In the genomic region with DNA sequence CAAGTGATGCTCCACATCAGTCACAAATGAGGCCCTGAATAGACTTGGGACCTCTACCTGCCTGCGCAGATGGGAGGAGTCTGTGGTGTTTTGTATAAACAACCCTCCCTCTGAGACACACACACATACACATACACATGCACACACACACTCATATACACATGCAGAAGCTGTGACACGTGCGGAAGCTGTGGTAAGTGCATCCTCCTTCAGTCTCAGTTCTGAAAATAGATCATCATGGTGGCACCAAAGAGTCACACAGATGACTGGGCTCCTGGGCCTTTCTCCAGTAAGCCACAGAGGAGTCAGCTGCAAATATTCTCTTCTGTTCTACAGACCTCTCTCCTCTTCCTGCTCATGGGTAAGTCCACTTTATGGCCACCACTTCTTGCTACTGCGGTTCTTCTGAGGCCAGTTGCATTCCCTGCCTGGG, we compare ENCODE assay signal across 1 cellular context.
TF ChIP-seq lines count a peak whose summit lies in the region.

LY9 (plus strand) TSS at position 224 of the 433 bp plus-strand sequence; CDS start at position 238, 14 bp downstream.

TF ChIP-seq in WTC11, 78 proteins besides CTCF, POLR2A, EP300 and RAD21 (continued from another document):
- TF ChIP-seq, protein P1, sequence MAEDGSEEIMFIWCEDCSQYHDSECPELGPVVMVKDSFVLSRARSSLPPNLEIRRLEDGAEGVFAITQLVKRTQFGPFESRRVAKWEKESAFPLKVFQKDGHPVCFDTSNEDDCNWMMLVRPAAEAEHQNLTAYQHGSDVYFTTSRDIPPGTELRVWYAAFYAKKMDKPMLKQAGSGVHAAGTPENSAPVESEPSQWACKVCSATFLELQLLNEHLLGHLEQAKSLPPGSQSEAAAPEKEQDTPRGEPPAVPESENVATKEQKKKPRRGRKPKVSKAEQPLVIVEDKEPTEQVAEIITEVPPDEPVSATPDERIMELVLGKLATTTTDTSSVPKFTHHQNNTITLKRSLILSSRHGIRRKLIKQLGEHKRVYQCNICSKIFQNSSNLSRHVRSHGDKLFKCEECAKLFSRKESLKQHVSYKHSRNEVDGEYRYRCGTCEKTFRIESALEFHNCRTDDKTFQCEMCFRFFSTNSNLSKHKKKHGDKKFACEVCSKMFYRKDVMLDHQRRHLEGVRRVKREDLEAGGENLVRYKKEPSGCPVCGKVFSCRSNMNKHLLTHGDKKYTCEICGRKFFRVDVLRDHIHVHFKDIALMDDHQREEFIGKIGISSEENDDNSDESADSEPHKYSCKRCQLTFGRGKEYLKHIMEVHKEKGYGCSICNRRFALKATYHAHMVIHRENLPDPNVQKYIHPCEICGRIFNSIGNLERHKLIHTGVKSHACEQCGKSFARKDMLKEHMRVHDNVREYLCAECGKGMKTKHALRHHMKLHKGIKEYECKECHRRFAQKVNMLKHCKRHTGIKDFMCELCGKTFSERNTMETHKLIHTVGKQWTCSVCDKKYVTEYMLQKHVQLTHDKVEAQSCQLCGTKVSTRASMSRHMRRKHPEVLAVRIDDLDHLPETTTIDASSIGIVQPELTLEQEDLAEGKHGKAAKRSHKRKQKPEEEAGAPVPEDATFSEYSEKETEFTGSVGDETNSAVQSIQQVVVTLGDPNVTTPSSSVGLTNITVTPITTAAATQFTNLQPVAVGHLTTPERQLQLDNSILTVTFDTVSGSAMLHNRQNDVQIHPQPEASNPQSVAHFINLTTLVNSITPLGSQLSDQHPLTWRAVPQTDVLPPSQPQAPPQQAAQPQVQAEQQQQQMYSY (CRISPR knock-in tag; IDR thresholded peaks at IDR 0.05) = no peak
- TF ChIP-seq NFE2L1 (CRISPR knock-in tag; IDR thresholded peaks at IDR 0.05) (no peak), ZSCAN18 (CRISPR knock-in tag; IDR thresholded peaks at IDR 0.05) (no peak), NFYB (CRISPR knock-in tag; conservative IDR thresholded peaks at IDR 0.05; ENCODE audit: low read depth) (no peak)
- TF ChIP-seq, protein P2, sequence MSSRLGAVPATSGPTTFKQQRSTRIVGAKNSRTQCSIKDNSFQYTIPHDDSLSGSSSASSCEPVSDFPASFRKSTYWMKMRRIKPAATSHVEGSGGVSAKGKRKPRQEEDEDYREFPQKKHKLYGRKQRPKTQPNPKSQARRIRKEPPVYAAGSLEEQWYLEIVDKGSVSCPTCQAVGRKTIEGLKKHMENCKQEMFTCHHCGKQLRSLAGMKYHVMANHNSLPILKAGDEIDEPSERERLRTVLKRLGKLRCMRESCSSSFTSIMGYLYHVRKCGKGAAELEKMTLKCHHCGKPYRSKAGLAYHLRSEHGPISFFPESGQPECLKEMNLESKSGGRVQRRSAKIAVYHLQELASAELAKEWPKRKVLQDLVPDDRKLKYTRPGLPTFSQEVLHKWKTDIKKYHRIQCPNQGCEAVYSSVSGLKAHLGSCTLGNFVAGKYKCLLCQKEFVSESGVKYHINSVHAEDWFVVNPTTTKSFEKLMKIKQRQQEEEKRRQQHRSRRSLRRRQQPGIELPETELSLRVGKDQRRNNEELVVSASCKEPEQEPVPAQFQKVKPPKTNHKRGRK (CRISPR knock-in tag; IDR thresholded peaks at IDR 0.05; ENCODE audit: borderline replicate concordance) = no peak
